24 cellular contexts compared by ENCODE assay signal in genomic region chr18:58532972-58533371, GRCh38.
"Had no signal": no experiment of that assay in that cellular context is flagged by ENCODE, and none has a peak within 500 bp of the region (broad histone marks: within the 10 kb centered on the region; RNA-seq: fewer than 3 reads in every experiment).

No MANE protein-coding gene starts in this region.

- FAIRE-seq: bronchial epithelial cell, keratinocyte, small intestine had no signal

- DNase-seq: activated B cell treated with CpG ODN at 0.5 μM for 24 hours; activated CD8-positive, alpha-beta memory T cell treated with anti-CD3 and anti-CD28 coated beads, Interleukin-2, amount 10 ng/mL, durations not matched to agents 7 days and 5 days; activated CD8-positive, alpha-beta T cell treated with anti-CD3 and anti-CD28 coated beads, Interleukin-2, amount 10 ng/mL, durations not matched to agents 7 days and 5 days; activated naive CD4-positive, alpha-beta T cell; activated T-cell treated with anti-CD3 and anti-CD28 coated beads, Interleukin-2, amount 50 U/mL, for 48 hours; anterior cingulate cortex; cerebellar nuclear complex; colonic mucosa; effector CD8-positive, alpha-beta T cell; head of caudate nucleus; hippocampal formation; ovary; retina; sigmoid colon; small intestine; stimulated activated CD4-positive, alpha-beta T cell treated with anti-CD3 and anti-CD28 coated beads, Interleukin-4, amount 100 ng/mL, for 24 hours; T-helper 1 cell; upper lobe of left lung had no signal

- H3K4me3 ChIP-seq: colonic mucosa, gastroesophageal sphincter, ovary, sigmoid colon, upper lobe of left lung, vagina had no signal

- H3K27me3 ChIP-seq: colonic mucosa, ovary, sigmoid colon, upper lobe of left lung, vagina had no signal

- H3K27ac ChIP-seq: colonic mucosa, gastroesophageal sphincter, ovary, sigmoid colon, upper lobe of left lung, vagina had no signal

- H3K4me1 ChIP-seq: colonic mucosa, sigmoid colon, vagina had no signal

- ATAC-seq: activated CD8-positive, alpha-beta memory T cell treated with anti-CD3 and anti-CD28 coated beads, Interleukin-2, amount 10 ng/mL, durations not matched to agents 7 days and 5 days; activated CD8-positive, alpha-beta T cell treated with anti-CD3 and anti-CD28 coated beads, Interleukin-2, amount 10 ng/mL, durations not matched to agents 7 days and 5 days; activated naive CD4-positive, alpha-beta T cell treated with anti-CD3 and anti-CD28 coated beads, Interleukin-2, amount 50 U/mL, for 72 hours; gastroesophageal sphincter; stimulated activated effector memory CD8-positive, alpha-beta T cell treated with anti-CD3 and anti-CD28 coated beads, Interleukin-12 subunit alpha, Interleukin-12 subunit beta, amount 100 ng/mL, for 72 hours had no signal

- H3K36me3 ChIP-seq: colonic mucosa, gastroesophageal sphincter, ovary, sigmoid colon, upper lobe of left lung, vagina had no signal

- H3K9me3 ChIP-seq: colonic mucosa, gastroesophageal sphincter, ovary, sigmoid colon, upper lobe of left lung, vagina had no signal
